8 cellular contexts compared by ENCODE assay signal in the genomic region with DNA sequence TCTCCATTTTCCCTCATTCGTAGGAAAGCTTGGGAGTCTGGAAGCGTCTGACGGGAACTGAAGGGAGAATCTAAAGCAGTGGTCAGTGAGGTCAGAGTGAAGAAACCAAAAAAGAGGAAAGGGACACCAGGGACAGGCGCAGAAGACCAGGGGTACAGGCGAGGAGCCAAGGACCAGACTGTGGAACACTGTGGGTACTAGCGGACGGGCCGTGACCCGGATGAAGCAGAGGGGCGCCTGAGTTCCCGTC. TPM values are rescaled to one million over a fixed set of nuclear protein-coding genes. Genes with fewer than 3 reads are reported as not detected.
DNase-seq lines count a peak whose midpoint lies in the region; ATAC-seq, FAIRE-seq and TF ChIP-seq lines count a peak whose summit lies in the region.

No MANE protein-coding gene starts in this region.

- FAIRE-seq in astrocyte (lab: Jason Lieb, UNC), result no peak

- ATAC-seq in Right ventricle myocardium superior (ENCODE audit: poor library complexity) (no peak), memory B cell (ENCODE audit: low read depth) (no peak), GM18867 (IDR thresholded peaks at IDR 0.05; ENCODE audit: unreplicated experiment) (no peak), HG03571 (IDR thresholded peaks at IDR 0.05; ENCODE audit: unreplicated experiment) (no peak)

- peak overlapping the region; percentile 100 for H3K9ac ChIP-seq in astrocyte (ENCODE audit: low read length)

- TF ChIP-seq CTCF in cardiac muscle cell (IDR thresholded peaks at IDR 0.05; ENCODE audit: low read depth, low read length), result no peak
- TF ChIP-seq CTCF in astrocyte (IDR thresholded peaks at IDR 0.05; ENCODE audit: insufficient read depth, low read depth, low read length), result no peak
- TF ChIP-seq CTCF in uterus (IDR thresholded peaks at IDR 0.05), result no peak

- H3K27ac Mint-ChIP-seq in astrocyte (ENCODE audit: unreplicated experiment) (peak overlapping the region; percentile 100), memory B cell (peak overlapping the region; percentile 99)

- H3K36me3 ChIP-seq in cardiac muscle cell (no peaks in the 10 kb centered on the region), astrocyte (ENCODE audit: insufficient read depth, low read length) (no peaks in the 10 kb centered on the region), uterus (no peaks in the 10 kb centered on the region)

- H3K4me2 ChIP-seq in astrocyte (ENCODE audit: low read length), result peak overlapping the region; percentile 96

- peaks cover 21% of the 10 kb centered on the region for H3K79me2 ChIP-seq in astrocyte (ENCODE audit: insufficient read depth, low read length)

- H3K27ac ChIP-seq in cardiac muscle cell (peak overlapping the region; percentile 97), astrocyte (ENCODE audit: low read depth, low read length) (peak overlapping the region; percentile 99), uterus (peak overlapping the region; percentile 99)

- H3K9me3 Mint-ChIP-seq in astrocyte (ENCODE audit: unreplicated experiment) (no peaks in the 10 kb centered on the region), memory B cell (no peaks in the 10 kb centered on the region)

- intact Hi-C loops in Right ventricle myocardium superior (cut with DNase I) (no loop called here), uterus (cut with DNase I; ENCODE audit: low total_unique reads) (no loop called here)

- no peaks in the 10 kb centered on the region for H3K27me3 ChIP-seq in cardiac muscle cell
- H3K27me3 ChIP-seq in astrocyte (ENCODE audit: insufficient read depth, low read length), result no peaks in the 10 kb centered on the region
- H3K27me3 ChIP-seq in uterus, result no peaks in the 10 kb centered on the region

- DNase-seq in cardiac muscle cell (ENCODE audit: low read depth in 1 of 2, low spot score in 1 of 2), result no peak
- no peak for DNase-seq in Right ventricle myocardium superior
- peak; percentile 25 for DNase-seq in astrocyte (ENCODE audit: low read depth)
- DNase-seq in memory B cell (ENCODE audit: low spot score in 2 of 2), result no peak
- DNase-seq in uterus, result no peak
- no peak for DNase-seq in NCI-H345 treated with DMSO at 0.1 percent for 48 hours (lab: John Stamatoyannopoulos, UW; ENCODE audit: unreplicated experiment)

- H3K4me3 ChIP-seq in cardiac muscle cell (peak overlapping the region; percentile 79), astrocyte (ENCODE audit: insufficient read depth, low read depth, low read length) (peak overlapping the region; percentile 100), uterus (peak overlapping the region; percentile 62 to 76)

- no peaks in the 10 kb centered on the region for H3K27me3 Mint-ChIP-seq in astrocyte (ENCODE audit: low read depth, unreplicated experiment)
- no peaks in the 10 kb centered on the region for H3K27me3 Mint-ChIP-seq in memory B cell

- H4K20me1 ChIP-seq in astrocyte (ENCODE audit: insufficient read depth, low read length), result peaks cover 14% of the 10 kb centered on the region

- H3K4me1 ChIP-seq in cardiac muscle cell (ENCODE audit: low read depth), result peaks cover 20% of the 10 kb centered on the region
- peaks cover 20% of the 10 kb centered on the region for H3K4me1 ChIP-seq in astrocyte (ENCODE audit: insufficient read depth, low read length)
- no peaks in the 10 kb centered on the region for H3K4me1 ChIP-seq in uterus

- no peak for TF ChIP-seq POLR2A in uterus (IDR thresholded peaks at IDR 0.05)

- H3K36me3 Mint-ChIP-seq in astrocyte (ENCODE audit: low read depth, unreplicated experiment), result peaks cover 8% of the 10 kb centered on the region
- peaks cover 5% of the 10 kb centered on the region for H3K36me3 Mint-ChIP-seq in memory B cell

- H3K4me1 Mint-ChIP-seq in astrocyte (ENCODE audit: low read depth, unreplicated experiment), result peaks cover 11% of the 10 kb centered on the region
- peaks cover 24% of the 10 kb centered on the region for H3K4me1 Mint-ChIP-seq in memory B cell

- H3K9me3 ChIP-seq in cardiac muscle cell (ENCODE audit: low read depth), result no peaks in the 10 kb centered on the region
- no peaks in the 10 kb centered on the region for H3K9me3 ChIP-seq in astrocyte (ENCODE audit: insufficient read depth, low read depth, low read length)
- H3K9me3 ChIP-seq in uterus, result no peaks in the 10 kb centered on the region

- peak overlapping the region; percentile 87 for H3K4me3 Mint-ChIP-seq in astrocyte (ENCODE audit: unreplicated experiment)
- H3K4me3 Mint-ChIP-seq in memory B cell, result peak overlapping the region; percentile 89

- peak overlapping the region; percentile 57 for H2AFZ ChIP-seq in astrocyte (ENCODE audit: low read depth, low read length)

RNA-seq across cellular contexts. Expression of gene MTX1, which starts 0.2 kb away (rescaled TPM):
- total RNA-seq in cardiac muscle cell (24.7 and 45.0 TPM in 2 replicates), Right ventricle myocardium superior (16.4 TPM), astrocyte (39.8 and 41.8 TPM in 2 replicates), uterus (10 to 100 TPM in 3 of 4 donors, 1 to 10 TPM in 1; 9.7 to 62.4 (median 26.0) TPM)
- polyA plus RNA-seq in cardiac muscle cell, result 31.9 and 50.2 TPM in 2 replicates

RNA-seq across cellular contexts. Expression of gene THBS3, which starts 0.6 kb away (rescaled TPM):
- total RNA-seq in cardiac muscle cell (10.8 and 14.2 TPM in 2 replicates), Right ventricle myocardium superior (5.8 TPM), astrocyte (153 and 162 TPM in 2 replicates), uterus (100 to 1,000 TPM in 1 of 4 donors, 10 to 100 TPM in 3; 11.8 to 101 (median 38.3) TPM)
- 9.4 and 15.1 TPM in 2 replicates for polyA plus RNA-seq in cardiac muscle cell

RNA-seq across cellular contexts. Expression of gene TRIM46, which starts 34.7 kb away (rescaled TPM):
- 3.6 and 5.4 TPM in 2 replicates for total RNA-seq in cardiac muscle cell
- 2.9 and 3.2 TPM in 2 replicates for polyA plus RNA-seq in cardiac muscle cell
- total RNA-seq in Right ventricle myocardium superior, result 0.08 TPM
- 13.2 and 13.6 TPM in 2 replicates for total RNA-seq in astrocyte
- total RNA-seq in uterus, result 1 to 10 TPM in 3 of 4 donors, under 1 TPM in 1; 0.26 to 4.6 (median 2.5) TPM

RNA-seq across cellular contexts. Expression of gene KRTCAP2, which starts 35.2 kb away (rescaled TPM):
- total RNA-seq in cardiac muscle cell (122 and 124 TPM in 2 replicates), Right ventricle myocardium superior (121 TPM), astrocyte (161 TPM in 2 replicates), uterus (100 to 1,000 TPM in 1 of 4 donors, 10 to 100 TPM in 2, 1 to 10 TPM in 1; 1.5 to 200 (median 62.5) TPM)
- polyA plus RNA-seq in cardiac muscle cell, result 357 and 428 TPM in 2 replicates

RNA-seq across cellular contexts. Expression of gene ENTREP3, which starts 47.0 kb away (rescaled TPM):
- total RNA-seq in cardiac muscle cell, result 39.5 and 46.2 TPM in 2 replicates
- 42.0 and 59.2 TPM in 2 replicates for polyA plus RNA-seq in cardiac muscle cell
- 13.8 TPM for total RNA-seq in Right ventricle myocardium superior
- total RNA-seq in astrocyte, result 51.1 and 51.7 TPM in 2 replicates
- 10 to 100 TPM in 2 of 4 donors, 1 to 10 TPM in 2; 5.3 to 28.2 (median 11.7) TPM for total RNA-seq in uterus
